Comparison of ENCODE assay signal across 1 cellular context in the genomic region with DNA sequence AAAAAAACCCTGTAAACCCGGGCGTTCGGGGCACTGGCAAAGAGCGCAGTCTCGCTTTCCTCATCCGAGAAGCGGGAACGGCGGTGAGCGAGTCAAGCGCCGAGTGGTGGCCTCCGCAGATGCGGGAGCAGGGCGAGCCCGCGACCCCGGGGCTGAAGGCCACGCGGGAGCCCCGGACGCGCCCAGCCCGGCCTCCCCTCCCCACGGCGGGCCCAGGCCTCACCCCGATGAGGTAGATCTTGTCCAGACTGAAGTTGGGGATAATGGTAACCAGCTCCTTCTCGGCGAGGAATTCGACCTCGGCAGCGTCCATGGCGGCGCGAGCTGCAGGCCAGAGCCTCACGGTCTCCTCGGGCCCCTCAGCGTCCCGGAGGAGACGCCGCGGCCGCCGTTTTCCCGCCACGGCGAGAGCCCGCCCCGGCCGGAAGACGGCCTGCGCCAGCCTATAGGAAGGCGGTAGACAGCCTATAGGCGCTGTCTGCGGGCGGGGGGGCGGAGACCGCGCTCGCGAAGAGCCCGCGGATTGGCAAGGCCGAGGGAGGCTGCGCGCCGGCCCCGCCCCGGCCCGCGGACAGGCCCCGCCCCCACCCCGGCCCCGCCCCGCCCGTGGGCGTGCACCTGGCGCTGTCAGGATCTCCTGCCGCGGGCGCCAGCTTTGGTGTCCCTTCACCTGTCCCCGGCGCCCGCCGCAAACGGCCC.
TF ChIP-seq lines count a peak whose summit lies in the region.

A gene (minus strand): TSS at position 369 of the 699 bp plus-strand sequence. CDS start 56 bp downstream, at position 313.

TF ChIP-seq in HepG2, 621 proteins besides CTCF, POLR2A, EP300 and RAD21 (continued from another document and continues in another):
- TF ChIP-seq, protein P1, sequence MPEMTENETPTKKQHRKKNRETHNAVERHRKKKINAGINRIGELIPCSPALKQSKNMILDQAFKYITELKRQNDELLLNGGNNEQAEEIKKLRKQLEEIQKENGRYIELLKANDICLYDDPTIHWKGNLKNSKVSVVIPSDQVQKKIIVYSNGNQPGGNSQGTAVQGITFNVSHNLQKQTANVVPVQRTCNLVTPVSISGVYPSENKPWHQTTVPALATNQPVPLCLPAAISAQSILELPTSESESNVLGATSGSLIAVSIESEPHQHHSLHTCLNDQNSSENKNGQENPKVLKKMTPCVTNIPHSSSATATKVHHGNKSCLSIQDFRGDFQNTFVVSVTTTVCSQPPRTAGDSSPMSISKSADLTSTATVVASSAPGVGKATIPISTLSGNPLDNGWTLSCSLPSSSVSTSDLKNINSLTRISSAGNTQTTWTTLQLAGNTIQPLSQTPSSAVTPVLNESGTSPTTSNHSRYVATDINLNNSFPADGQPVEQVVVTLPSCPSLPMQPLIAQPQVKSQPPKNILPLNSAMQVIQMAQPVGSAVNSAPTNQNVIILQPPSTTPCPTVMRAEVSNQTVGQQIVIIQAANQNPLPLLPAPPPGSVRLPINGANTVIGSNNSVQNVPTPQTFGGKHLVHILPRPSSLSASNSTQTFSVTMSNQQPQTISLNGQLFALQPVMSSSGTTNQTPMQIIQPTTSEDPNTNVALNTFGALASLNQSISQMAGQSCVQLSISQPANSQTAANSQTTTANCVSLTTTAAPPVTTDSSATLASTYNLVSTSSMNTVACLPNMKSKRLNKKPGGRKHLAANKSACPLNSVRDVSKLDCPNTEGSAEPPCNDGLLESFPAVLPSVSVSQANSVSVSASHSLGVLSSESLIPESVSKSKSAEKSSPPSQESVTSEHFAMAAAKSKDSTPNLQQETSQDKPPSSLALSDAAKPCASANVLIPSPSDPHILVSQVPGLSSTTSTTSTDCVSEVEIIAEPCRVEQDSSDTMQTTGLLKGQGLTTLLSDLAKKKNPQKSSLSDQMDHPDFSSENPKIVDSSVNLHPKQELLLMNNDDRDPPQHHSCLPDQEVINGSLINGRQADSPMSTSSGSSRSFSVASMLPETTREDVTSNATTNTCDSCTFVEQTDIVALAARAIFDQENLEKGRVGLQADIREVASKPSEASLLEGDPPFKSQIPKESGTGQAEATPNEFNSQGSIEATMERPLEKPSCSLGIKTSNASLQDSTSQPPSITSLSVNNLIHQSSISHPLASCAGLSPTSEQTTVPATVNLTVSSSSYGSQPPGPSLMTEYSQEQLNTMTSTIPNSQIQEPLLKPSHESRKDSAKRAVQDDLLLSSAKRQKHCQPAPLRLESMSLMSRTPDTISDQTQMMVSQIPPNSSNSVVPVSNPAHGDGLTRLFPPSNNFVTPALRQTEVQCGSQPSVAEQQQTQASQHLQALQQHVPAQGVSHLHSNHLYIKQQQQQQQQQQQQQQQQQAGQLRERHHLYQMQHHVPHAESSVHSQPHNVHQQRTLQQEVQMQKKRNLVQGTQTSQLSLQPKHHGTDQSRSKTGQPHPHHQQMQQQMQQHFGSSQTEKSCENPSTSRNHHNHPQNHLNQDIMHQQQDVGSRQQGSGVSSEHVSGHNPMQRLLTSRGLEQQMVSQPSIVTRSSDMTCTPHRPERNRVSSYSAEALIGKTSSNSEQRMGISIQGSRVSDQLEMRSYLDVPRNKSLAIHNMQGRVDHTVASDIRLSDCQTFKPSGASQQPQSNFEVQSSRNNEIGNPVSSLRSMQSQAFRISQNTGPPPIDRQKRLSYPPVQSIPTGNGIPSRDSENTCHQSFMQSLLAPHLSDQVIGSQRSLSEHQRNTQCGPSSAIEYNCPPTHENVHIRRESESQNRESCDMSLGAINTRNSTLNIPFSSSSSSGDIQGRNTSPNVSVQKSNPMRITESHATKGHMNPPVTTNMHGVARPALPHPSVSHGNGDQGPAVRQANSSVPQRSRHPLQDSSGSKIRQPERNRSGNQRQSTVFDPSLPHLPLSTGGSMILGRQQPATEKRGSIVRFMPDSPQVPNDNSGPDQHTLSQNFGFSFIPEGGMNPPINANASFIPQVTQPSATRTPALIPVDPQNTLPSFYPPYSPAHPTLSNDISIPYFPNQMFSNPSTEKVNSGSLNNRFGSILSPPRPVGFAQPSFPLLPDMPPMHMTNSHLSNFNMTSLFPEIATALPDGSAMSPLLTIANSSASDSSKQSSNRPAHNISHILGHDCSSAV (CRISPR knock-in tag; IDR thresholded peaks at IDR 0.05; ENCODE audit: borderline replicate concordance), result no peak
- TF ChIP-seq, protein P2, sequence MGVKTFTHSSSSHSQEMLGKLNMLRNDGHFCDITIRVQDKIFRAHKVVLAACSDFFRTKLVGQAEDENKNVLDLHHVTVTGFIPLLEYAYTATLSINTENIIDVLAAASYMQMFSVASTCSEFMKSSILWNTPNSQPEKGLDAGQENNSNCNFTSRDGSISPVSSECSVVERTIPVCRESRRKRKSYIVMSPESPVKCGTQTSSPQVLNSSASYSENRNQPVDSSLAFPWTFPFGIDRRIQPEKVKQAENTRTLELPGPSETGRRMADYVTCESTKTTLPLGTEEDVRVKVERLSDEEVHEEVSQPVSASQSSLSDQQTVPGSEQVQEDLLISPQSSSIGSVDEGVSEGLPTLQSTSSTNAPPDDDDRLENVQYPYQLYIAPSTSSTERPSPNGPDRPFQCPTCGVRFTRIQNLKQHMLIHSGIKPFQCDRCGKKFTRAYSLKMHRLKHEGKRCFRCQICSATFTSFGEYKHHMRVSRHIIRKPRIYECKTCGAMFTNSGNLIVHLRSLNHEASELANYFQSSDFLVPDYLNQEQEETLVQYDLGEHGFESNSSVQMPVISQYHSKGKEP (CRISPR knock-in tag; IDR thresholded peaks at IDR 0.05), result no peak
- no peak for TF ChIP-seq ZNF260 (CRISPR knock-in tag; IDR thresholded peaks at IDR 0.05; ENCODE audit: borderline replicate concordance, low read depth)
- peak; percentile 92; the same call in 1 of the 2 replicates for TF ChIP-seq ZNF558 (CRISPR knock-in tag; IDR thresholded peaks at IDR 0.05; ENCODE audit: borderline replicate concordance)
- TF ChIP-seq, protein P3, sequence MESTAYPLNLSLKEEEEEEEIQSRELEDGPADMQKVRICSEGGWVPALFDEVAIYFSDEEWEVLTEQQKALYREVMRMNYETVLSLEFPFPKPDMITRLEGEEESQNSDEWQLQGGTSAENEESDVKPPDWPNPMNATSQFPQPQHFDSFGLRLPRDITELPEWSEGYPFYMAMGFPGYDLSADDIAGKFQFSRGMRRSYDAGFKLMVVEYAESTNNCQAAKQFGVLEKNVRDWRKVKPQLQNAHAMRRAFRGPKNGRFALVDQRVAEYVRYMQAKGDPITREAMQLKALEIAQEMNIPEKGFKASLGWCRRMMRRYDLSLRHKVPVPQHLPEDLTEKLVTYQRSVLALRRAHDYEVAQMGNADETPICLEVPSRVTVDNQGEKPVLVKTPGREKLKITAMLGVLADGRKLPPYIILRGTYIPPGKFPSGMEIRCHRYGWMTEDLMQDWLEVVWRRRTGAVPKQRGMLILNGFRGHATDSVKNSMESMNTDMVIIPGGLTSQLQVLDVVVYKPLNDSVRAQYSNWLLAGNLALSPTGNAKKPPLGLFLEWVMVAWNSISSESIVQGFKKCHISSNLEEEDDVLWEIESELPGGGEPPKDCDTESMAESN (CRISPR knock-in tag; conservative IDR thresholded peaks at IDR 0.05), result peak; percentile 86
- no peak for TF ChIP-seq FOXA1 (IDR thresholded peaks at IDR 0.05)
- TF ChIP-seq FOXA1 (CRISPR knock-in tag; IDR thresholded peaks at IDR 0.05), result no peak
- no peak for TF ChIP-seq SIX1 (CRISPR knock-in tag; IDR thresholded peaks at IDR 0.05; ENCODE audit: borderline replicate concordance)
- no peak for TF ChIP-seq NR1H2 (CRISPR knock-in tag; IDR thresholded peaks at IDR 0.05; ENCODE audit: borderline replicate concordance, low read depth)
- peak; percentile 46; the same call in 1 of the 2 replicates for TF ChIP-seq ZNF101 (CRISPR knock-in tag; IDR thresholded peaks at IDR 0.05; ENCODE audit: borderline replicate concordance, low read depth)
- no peak for TF ChIP-seq ZNF788 (CRISPR knock-in tag; IDR thresholded peaks at IDR 0.05; ENCODE audit: borderline replicate concordance)
- TF ChIP-seq, protein P4, sequence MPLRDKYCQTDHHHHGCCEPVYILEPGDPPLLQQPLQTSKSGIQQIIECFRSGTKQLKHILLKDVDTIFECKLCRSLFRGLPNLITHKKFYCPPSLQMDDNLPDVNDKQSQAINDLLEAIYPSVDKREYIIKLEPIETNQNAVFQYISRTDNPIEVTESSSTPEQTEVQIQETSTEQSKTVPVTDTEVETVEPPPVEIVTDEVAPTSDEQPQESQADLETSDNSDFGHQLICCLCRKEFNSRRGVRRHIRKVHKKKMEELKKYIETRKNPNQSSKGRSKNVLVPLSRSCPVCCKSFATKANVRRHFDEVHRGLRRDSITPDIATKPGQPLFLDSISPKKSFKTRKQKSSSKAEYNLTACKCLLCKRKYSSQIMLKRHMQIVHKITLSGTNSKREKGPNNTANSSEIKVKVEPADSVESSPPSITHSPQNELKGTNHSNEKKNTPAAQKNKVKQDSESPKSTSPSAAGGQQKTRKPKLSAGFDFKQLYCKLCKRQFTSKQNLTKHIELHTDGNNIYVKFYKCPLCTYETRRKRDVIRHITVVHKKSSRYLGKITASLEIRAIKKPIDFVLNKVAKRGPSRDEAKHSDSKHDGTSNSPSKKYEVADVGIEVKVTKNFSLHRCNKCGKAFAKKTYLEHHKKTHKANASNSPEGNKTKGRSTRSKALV (CRISPR knock-in tag; IDR thresholded peaks at IDR 0.05), result peak; percentile 76; the same call in 1 of the 2 replicates
- peak; percentile 92 for TF ChIP-seq ZNF776 (CRISPR knock-in tag; IDR thresholded peaks at IDR 0.05)
- TF ChIP-seq ZNF567 (CRISPR knock-in tag; IDR thresholded peaks at IDR 0.05; ENCODE audit: borderline replicate concordance), result peak; percentile 30; the same call in 1 of the 2 replicates
- TF ChIP-seq NFKB2 (CRISPR knock-in tag; IDR thresholded peaks at IDR 0.05; ENCODE audit: borderline replicate concordance), result peak; percentile 89; the same call in 1 of the 2 replicates
- TF ChIP-seq LCORL (IDR thresholded peaks at IDR 0.05), result no peak
- no peak for TF ChIP-seq LCORL (CRISPR knock-in tag; IDR thresholded peaks at IDR 0.05)
- TF ChIP-seq, protein P5, sequence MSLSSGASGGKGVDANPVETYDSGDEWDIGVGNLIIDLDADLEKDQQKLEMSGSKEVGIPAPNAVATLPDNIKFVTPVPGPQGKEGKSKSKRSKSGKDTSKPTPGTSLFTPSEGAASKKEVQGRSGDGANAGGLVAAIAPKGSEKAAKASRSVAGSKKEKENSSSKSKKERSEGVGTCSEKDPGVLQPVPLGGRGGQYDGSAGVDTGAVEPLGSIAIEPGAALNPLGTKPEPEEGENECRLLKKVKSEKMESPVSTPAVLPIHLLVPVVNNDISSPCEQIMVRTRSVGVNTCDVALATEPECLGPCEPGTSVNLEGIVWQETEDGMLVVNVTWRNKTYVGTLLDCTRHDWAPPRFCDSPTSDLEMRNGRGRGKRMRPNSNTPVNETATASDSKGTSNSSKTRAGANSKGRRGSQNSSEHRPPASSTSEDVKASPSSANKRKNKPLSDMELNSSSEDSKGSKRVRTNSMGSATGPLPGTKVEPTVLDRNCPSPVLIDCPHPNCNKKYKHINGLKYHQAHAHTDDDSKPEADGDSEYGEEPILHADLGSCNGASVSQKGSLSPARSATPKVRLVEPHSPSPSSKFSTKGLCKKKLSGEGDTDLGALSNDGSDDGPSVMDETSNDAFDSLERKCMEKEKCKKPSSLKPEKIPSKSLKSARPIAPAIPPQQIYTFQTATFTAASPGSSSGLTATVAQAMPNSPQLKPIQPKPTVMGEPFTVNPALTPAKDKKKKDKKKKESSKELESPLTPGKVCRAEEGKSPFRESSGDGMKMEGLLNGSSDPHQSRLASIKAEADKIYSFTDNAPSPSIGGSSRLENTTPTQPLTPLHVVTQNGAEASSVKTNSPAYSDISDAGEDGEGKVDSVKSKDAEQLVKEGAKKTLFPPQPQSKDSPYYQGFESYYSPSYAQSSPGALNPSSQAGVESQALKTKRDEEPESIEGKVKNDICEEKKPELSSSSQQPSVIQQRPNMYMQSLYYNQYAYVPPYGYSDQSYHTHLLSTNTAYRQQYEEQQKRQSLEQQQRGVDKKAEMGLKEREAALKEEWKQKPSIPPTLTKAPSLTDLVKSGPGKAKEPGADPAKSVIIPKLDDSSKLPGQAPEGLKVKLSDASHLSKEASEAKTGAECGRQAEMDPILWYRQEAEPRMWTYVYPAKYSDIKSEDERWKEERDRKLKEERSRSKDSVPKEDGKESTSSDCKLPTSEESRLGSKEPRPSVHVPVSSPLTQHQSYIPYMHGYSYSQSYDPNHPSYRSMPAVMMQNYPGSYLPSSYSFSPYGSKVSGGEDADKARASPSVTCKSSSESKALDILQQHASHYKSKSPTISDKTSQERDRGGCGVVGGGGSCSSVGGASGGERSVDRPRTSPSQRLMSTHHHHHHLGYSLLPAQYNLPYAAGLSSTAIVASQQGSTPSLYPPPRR (CRISPR knock-in tag; IDR thresholded peaks at IDR 0.05; ENCODE audit: borderline replicate concordance), result 0 out of 2 replicates have a peak, but pooled peaks have one; percentile 39
- no peak for TF ChIP-seq NFIC (IDR thresholded peaks at IDR 0.05; ENCODE audit: low read length)
- peak; percentile 74; the same call in 1 of the 2 replicates for TF ChIP-seq KDM2A (CRISPR knock-in tag; IDR thresholded peaks at IDR 0.05; ENCODE audit: borderline replicate concordance, low read depth)
- no peak for TF ChIP-seq ZFP36L1 (CRISPR knock-in tag; IDR thresholded peaks at IDR 0.05)
- TF ChIP-seq, protein P6, sequence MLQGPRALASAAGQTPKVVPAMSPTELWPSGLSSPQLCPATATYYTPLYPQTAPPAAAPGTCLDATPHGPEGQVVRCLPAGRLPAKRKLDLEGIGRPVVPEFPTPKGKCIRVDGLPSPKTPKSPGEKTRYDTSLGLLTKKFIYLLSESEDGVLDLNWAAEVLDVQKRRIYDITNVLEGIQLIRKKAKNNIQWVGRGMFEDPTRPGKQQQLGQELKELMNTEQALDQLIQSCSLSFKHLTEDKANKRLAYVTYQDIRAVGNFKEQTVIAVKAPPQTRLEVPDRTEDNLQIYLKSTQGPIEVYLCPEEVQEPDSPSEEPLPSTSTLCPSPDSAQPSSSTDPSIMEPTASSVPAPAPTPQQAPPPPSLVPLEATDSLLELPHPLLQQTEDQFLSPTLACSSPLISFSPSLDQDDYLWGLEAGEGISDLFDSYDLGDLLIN (CRISPR knock-in tag; IDR thresholded peaks at IDR 0.05; ENCODE audit: borderline replicate concordance), result peak; percentile 70; the same call in 1 of the 2 replicates
- TF ChIP-seq HNRNPLL (IDR thresholded peaks at IDR 0.05; ENCODE audit: low read depth, low read length, poor library complexity, severe bottlenecking), result peak; percentile 73
- no peak for TF ChIP-seq NCOA1 (CRISPR knock-in tag; IDR thresholded peaks at IDR 0.05)
- TF ChIP-seq, protein P7, sequence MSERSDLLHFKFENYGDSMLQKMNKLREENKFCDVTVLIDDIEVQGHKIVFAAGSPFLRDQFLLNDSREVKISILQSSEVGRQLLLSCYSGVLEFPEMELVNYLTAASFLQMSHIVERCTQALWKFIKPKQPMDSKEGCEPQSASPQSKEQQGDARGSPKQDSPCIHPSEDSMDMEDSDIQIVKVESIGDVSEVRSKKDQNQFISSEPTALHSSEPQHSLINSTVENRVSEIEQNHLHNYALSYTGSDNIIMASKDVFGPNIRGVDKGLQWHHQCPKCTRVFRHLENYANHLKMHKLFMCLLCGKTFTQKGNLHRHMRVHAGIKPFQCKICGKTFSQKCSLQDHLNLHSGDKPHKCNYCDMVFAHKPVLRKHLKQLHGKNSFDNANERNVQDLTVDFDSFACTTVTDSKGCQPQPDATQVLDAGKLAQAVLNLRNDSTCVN (CRISPR knock-in tag; IDR thresholded peaks at IDR 0.05; ENCODE audit: borderline replicate concordance), result no peak
- peak; percentile 90 for TF ChIP-seq ZFX (CRISPR knock-in tag; IDR thresholded peaks at IDR 0.05; ENCODE audit: low read depth)
- TF ChIP-seq HOXD1 (CRISPR knock-in tag; IDR thresholded peaks at IDR 0.05), result 0 out of 2 replicates have a peak, but pooled peaks have one; percentile 55
- TF ChIP-seq RBAK (CRISPR knock-in tag; IDR thresholded peaks at IDR 0.05), result no peak; the same call in 1 of the 2 replicates
- TF ChIP-seq, protein P8, sequence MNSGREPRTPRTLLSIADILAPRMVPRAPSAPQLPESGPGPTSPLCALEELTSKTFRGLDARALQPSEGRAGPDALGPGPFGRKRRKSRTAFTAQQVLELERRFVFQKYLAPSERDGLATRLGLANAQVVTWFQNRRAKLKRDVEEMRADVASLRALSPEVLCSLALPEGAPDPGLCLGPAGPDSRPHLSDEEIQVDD (CRISPR knock-in tag; IDR thresholded peaks at IDR 0.05; ENCODE audit: borderline replicate concordance), result no peak
- TF ChIP-seq ZMYM3 (CRISPR knock-in tag; IDR thresholded peaks at IDR 0.05), result no peak
